ENCODE assay signal across 21 cellular contexts in the genomic region with DNA sequence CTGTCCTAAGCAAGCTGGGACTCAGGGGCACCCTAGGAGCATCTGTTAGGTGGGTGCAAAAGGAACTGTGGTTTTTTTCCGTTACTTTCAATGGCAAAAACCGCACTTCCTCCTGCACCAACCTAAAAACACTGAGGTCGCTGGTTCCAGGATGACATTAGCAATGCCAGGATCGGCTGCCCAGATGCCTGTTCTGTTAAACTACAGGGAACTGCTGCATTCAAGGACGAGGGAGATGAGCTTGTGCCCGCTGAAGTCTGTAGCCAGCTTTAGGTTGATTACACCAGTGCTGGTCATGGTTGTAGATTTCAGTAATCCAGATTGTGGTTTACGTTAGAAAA.
"Had no signal": no experiment of that assay in that cellular context is flagged by ENCODE, and none has a peak within 500 bp of the region (broad histone marks: within the 10 kb centered on the region; RNA-seq: fewer than 3 reads in every experiment).

No MANE protein-coding gene starts in this region.

- H3K4me3 Mint-ChIP-seq: activated B cell treated with CpG ODN at 0.5 μM for 24 hours; activated CD8-positive, alpha-beta T cell treated with anti-CD3 and anti-CD28 coated beads for 36 hours; activated naive CD8-positive, alpha-beta T cell treated with anti-CD3 and anti-CD28 coated beads, Interleukin-2, amount 50 U/mL, for 24 hours; activated T-cell treated with anti-CD3 and anti-CD28 coated beads, Interleukin-2, amount 50 U/mL, for 24 hours; central memory CD8-positive, alpha-beta T cell; nephron progenitor cell had no signal

- H3K27ac ChIP-seq: colonic mucosa, foreskin keratinocyte, left lung, sigmoid colon, upper lobe of right lung had no signal

- H3K4me3 ChIP-seq: colonic mucosa, left lung, sigmoid colon, upper lobe of right lung had no signal

- H3K27ac Mint-ChIP-seq: activated B cell treated with CpG ODN at 0.5 μM for 24 hours; activated CD8-positive, alpha-beta T cell treated with anti-CD3 and anti-CD28 coated beads for 36 hours; activated naive CD8-positive, alpha-beta T cell treated with anti-CD3 and anti-CD28 coated beads, Interleukin-2, amount 50 U/mL, for 24 hours; activated T-cell treated with anti-CD3 and anti-CD28 coated beads, Interleukin-2, amount 50 U/mL, for 24 hours; activated T-helper 2 cell treated with anti-CD3 and anti-CD28 coated beads, Interferon-gamma antibody, Interleukin-2, Interleukin-4, amounts not matched to agents 10 μg/mL and 5 μg/mL and 100 μg/mL, durations not matched to agents 14 hours and 24 hours and 36 hours; nephron progenitor cell had no signal

- H3K36me3 ChIP-seq: colonic mucosa, left lung, sigmoid colon, upper lobe of right lung had no signal

- ATAC-seq: activated CD8-positive, alpha-beta T cell treated with anti-CD3 and anti-CD28 coated beads for 36 hours; activated naive CD8-positive, alpha-beta T cell treated with anti-CD3 and anti-CD28 coated beads, Interleukin-2, amount 50 U/mL, for 24 hours; foreskin keratinocyte; left lung; upper lobe of right lung had no signal

- H3K9me3 Mint-ChIP-seq: activated B cell treated with CpG ODN at 0.5 μM for 24 hours; activated T-cell treated with anti-CD3 and anti-CD28 coated beads, Interleukin-2, amount 50 U/mL, for 24 hours; nephron progenitor cell had no signal

- H3K4me1 Mint-ChIP-seq: activated B cell treated with CpG ODN at 0.5 μM for 24 hours; activated naive CD8-positive, alpha-beta T cell treated with anti-CD3 and anti-CD28 coated beads, Interleukin-2, amount 50 U/mL, for 24 hours; central memory CD8-positive, alpha-beta T cell had no signal

- H3K9me3 ChIP-seq: colonic mucosa, left lung, sigmoid colon, upper lobe of right lung had no signal

- DNase-seq: activated B cell treated with CpG ODN at 0.5 μM for 24 hours; activated CD4-positive, alpha-beta T cell treated with anti-CD3 and anti-CD28 coated beads for 4 hours; activated CD8-positive, alpha-beta T cell treated with anti-CD3 and anti-CD28 coated beads for 36 hours; activated naive CD4-positive, alpha-beta T cell treated with Interleukin-2 at 50 U/mL for 16 hours; activated naive CD8-positive, alpha-beta T cell treated with anti-CD3 and anti-CD28 coated beads, Interleukin-2, amount 50 U/mL, for 24 hours; activated T-cell treated with anti-CD3 and anti-CD28 coated beads, Interleukin-2, amount 50 U/mL, for 24 hours; colonic mucosa; foreskin keratinocyte; hippocampal formation; kidney; left lung; midbrain; nephron progenitor cell; occipital lobe; posterior cingulate gyrus; sigmoid colon; stimulated activated CD8-positive, alpha-beta memory T cell treated with anti-CD3 and anti-CD28 coated beads, Interleukin-4, amount 100 ng/mL, for 48 hours; stimulated activated naive CD4-positive, alpha-beta T cell; upper lobe of right lung had no signal
